ENCODE assay signal across 9 cellular contexts in genomic region chr9:33552315-33552725, GRCh38. TPM values are rescaled to one million over a fixed set of nuclear protein-coding genes. Genes with fewer than 3 reads are reported as not detected.
DNase-seq lines count a peak whose midpoint lies in the region; ATAC-seq and TF ChIP-seq lines count a peak whose summit lies in the region.
"Not testable (repeated sequence)": the region's sequence is repeated elsewhere in the genome, so short reads cannot be mapped to it uniquely, and the experiment has no call there.
"Had no signal": no experiment of that assay in that cellular context is flagged by ENCODE, and none has a peak within 500 bp of the region (broad histone marks: within the 10 kb centered on the region; RNA-seq: fewer than 3 reads in every experiment).

No MANE protein-coding gene starts in this region.

- peak; percentile 50 to 64 for ATAC-seq in right cardiac atrium

- H3K27me3 ChIP-seq in right cardiac atrium (ENCODE audit: control insufficient read depth, insufficient read depth) = not testable (repeated sequence)

- H3K9me3 ChIP-seq in right cardiac atrium (ENCODE audit: control insufficient read depth, low read length) = not testable (repeated sequence)

- CTCF ChIA-PET in activated CD4-positive, alpha-beta memory T cell treated with anti-CD3 and anti-CD28 coated beads for 36 hours (lab: Charles Lee) = not testable (repeated sequence)

- intact Hi-C loops in activated CD4-positive, alpha-beta memory T cell treated with anti-CD3 and anti-CD28 coated beads for 36 hours (cut with micrococcal nuclease); right cardiac atrium (cut with DNase I): not testable (repeated sequence)

- not testable (repeated sequence) for H3K4me3 ChIP-seq in cardiac fibroblast (replicated peaks in 1 of 2; ENCODE audit: low read depth in 2 of 2, low read length in 2 of 2); fibroblast of pulmonary artery (replicated peaks; ENCODE audit: low read depth, low read length); right cardiac atrium (ENCODE audit: low read length); skeletal muscle cell (ENCODE audit: low read depth, low read length)

- H3K27ac Mint-ChIP-seq in HFFc6; activated CD4-positive, alpha-beta memory T cell treated with anti-CD3 and anti-CD28 coated beads for 36 hours: not testable (repeated sequence)

- POLR2A ChIA-PET in activated CD4-positive, alpha-beta memory T cell treated with anti-CD3 and anti-CD28 coated beads for 36 hours (lab: Charles Lee) = not testable (repeated sequence)

- not testable (repeated sequence) for TF ChIP-seq CTCF in HFFc6 (IDR thresholded peaks at IDR 0.05); fibroblast of pulmonary artery (IDR thresholded peaks at IDR 0.05; ENCODE audit: low read length, missing control alignments)
- peak; percentile 10 for TF ChIP-seq CTCF in cardiac fibroblast (IDR thresholded peaks at IDR 0.05; ENCODE audit: low read depth, low read length)

- H3K4me3 Mint-ChIP-seq in HFFc6; activated CD4-positive, alpha-beta memory T cell treated with anti-CD3 and anti-CD28 coated beads for 36 hours: not testable (repeated sequence)

- not testable (repeated sequence) for H3K27me3 Mint-ChIP-seq in HFFc6 (ENCODE audit: insufficient read depth)
- peaks cover 17% of the 10 kb centered on the region for H3K27me3 Mint-ChIP-seq in activated CD4-positive, alpha-beta memory T cell treated with anti-CD3 and anti-CD28 coated beads for 36 hours

- H3K4me1 Mint-ChIP-seq in HFFc6 (ENCODE audit: low read depth) = peaks cover 37% of the 10 kb centered on the region
- not testable (repeated sequence) for H3K4me1 Mint-ChIP-seq in activated CD4-positive, alpha-beta memory T cell treated with anti-CD3 and anti-CD28 coated beads for 36 hours (ENCODE audit: low read depth)

- WGBS in right cardiac atrium = 11% methylated on average over 4 of the region's 4 CpGs

- DNase-seq in Ammon's horn (ENCODE audit: low spot score) (peak; percentile 14), HFFc6 (peak; percentile 37), NCI-H524 (lab: John Stamatoyannopoulos, UW) (peak; percentile 21 to 81), cardiac fibroblast (ENCODE audit: low read depth in 2 of 2) (peak; percentile 53 to 64), fibroblast of pulmonary artery (ENCODE audit: low read depth) (peak; percentile 49), skeletal muscle cell (ENCODE audit: low read depth) (peak; percentile 60)
- DNase-seq in activated CD4-positive, alpha-beta memory T cell treated with anti-CD3 and anti-CD28 coated beads for 36 hours = peak; percentile 41
- DNase-seq in right cardiac atrium = not testable (repeated sequence)

- H3K27ac ChIP-seq in right cardiac atrium (ENCODE audit: low read length) = not testable (repeated sequence)

- not testable (repeated sequence) for H3K9me3 Mint-ChIP-seq in HFFc6; activated CD4-positive, alpha-beta memory T cell treated with anti-CD3 and anti-CD28 coated beads for 36 hours

- not testable (repeated sequence) for H3K4me1 ChIP-seq in right cardiac atrium (ENCODE audit: control insufficient read depth, insufficient read depth, low read length)

- peaks cover 26% of the 10 kb centered on the region for H3K36me3 Mint-ChIP-seq in HFFc6 (ENCODE audit: low read depth)
- not testable (repeated sequence) for H3K36me3 Mint-ChIP-seq in activated CD4-positive, alpha-beta memory T cell treated with anti-CD3 and anti-CD28 coated beads for 36 hours

RNA-seq across cellular contexts. Expression of gene ANKRD18B, which starts 28.3 kb away (rescaled TPM):
- 1 to 10 TPM; 5.1 to 9.9 (median 8.0) TPM for total RNA-seq in HFFc6 (2021; fragmentation: NEBNext Ultra II Directional; extraction: Animal tissue kit (Norgen Biotek cat#: 25700))
- 1 to 10 TPM in 1 of 2 experiments, under 1 TPM in 1; 0.31 to 1.5 TPM for total RNA-seq in activated CD4-positive, alpha-beta memory T cell treated with anti-CD3 and anti-CD28 coated beads for 36 hours
- 1 to 10 TPM in 2 of 4 donors, under 1 TPM in 2; 0.62 to 2.4 (median 1.0) TPM for total RNA-seq in right cardiac atrium
- 0.68 TPM for polyA plus RNA-seq in right cardiac atrium
- total RNA-seq: HT-29 had no signal
